In the genomic region with DNA sequence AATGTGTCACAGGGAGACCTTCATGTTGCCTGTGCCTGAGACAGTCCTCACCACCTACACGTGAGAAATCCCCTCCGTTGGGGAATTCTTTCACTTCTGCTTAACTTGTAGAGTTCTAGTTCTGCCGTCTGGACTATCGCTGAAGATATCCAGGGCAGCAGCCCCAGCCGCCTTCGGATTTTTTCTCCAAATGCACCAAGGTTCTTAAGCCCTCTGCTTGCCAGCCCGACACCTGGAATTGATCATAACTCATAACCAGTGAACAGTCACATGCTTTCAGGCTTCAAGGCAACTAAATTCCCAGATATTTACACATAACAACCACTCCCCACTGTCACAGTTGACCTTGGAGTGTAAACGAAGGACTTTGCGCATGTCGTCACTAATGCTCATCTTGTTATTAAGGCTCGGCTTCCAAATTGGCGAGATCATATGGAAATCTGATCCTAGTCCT, we compare ENCODE assay signal across 15 cellular contexts.
DNase-seq lines count a peak whose midpoint lies in the region; ATAC-seq, FAIRE-seq and TF ChIP-seq lines count a peak whose summit lies in the region.
"Had no signal": no experiment of that assay in that cellular context is flagged by ENCODE, and none has a peak within 500 bp of the region (broad histone marks: within the 10 kb centered on the region; RNA-seq: fewer than 3 reads in every experiment).

No MANE protein-coding gene starts in this region.

- no peak for TF ChIP-seq POLR2A in body of pancreas (IDR thresholded peaks at IDR 0.05)
- no peak for TF ChIP-seq POLR2A in vagina (IDR thresholded peaks at IDR 0.05)

- POLR2A ChIA-PET in A673 (lab: Charles Lee; ENCODE audit: low non-redundant PET), result no interaction called here

- H3K4me1 ChIP-seq in body of pancreas (peaks cover 6% of the 10 kb centered on the region), pancreas (no peaks in the 10 kb centered on the region), A673 (ENCODE audit: insufficient read depth, low read length, poor library complexity, severe bottlenecking) (peaks cover 6% of the 10 kb centered on the region), vagina (no peaks in the 10 kb centered on the region)

- H3K36me3 ChIP-seq in body of pancreas (replicated peaks in 1 of 2; ENCODE audit: insufficient read depth in 1 of 2, low read depth in 2 of 2) (no peaks in the 10 kb centered on the region), pancreas (no peaks in the 10 kb centered on the region), A673 (ENCODE audit: insufficient read depth, low read length, poor library complexity, severe bottlenecking) (peaks cover 10% of the 10 kb centered on the region), vagina (peaks cover 0 to 35% of the 10 kb centered on the region in 2 donors)

- FAIRE-seq in pancreas (lab: Jason Lieb, UNC), result no peak

- H3K27ac ChIP-seq in body of pancreas, result no peak overlapping the region
- H3K27ac ChIP-seq in pancreas, result no peak overlapping the region
- no peak overlapping the region for H3K27ac ChIP-seq in A673 (ENCODE audit: low read depth, low read length, poor library complexity, severe bottlenecking)
- H3K27ac ChIP-seq in vagina, result no peak overlapping the region

- H3K9me3 ChIP-seq in body of pancreas, result no peaks in the 10 kb centered on the region
- H3K9me3 ChIP-seq in pancreas, result no peaks in the 10 kb centered on the region
- H3K9me3 ChIP-seq in A673 (ENCODE audit: low read depth, low read length, poor library complexity, severe bottlenecking), result no peaks in the 10 kb centered on the region
- no peaks in the 10 kb centered on the region for H3K9me3 ChIP-seq in vagina

- peak in 3 of 4 donors; percentile 44 to 62 (median 46) for DNase-seq in body of pancreas
- DNase-seq in pancreas, result peak in 2 of 6 donors; percentile 36 to 40
- DNase-seq in A673 (ENCODE audit: low spot score), result no peak
- DNase-seq in vagina (ENCODE audit: extremely low spot score in 2 of 2), result no peak
- DNase-seq: activated CD4-positive, alpha-beta T cell treated with anti-CD3 and anti-CD28 coated beads for 1 hour; activated gamma-delta T cell treated with Interleukin-2 at 50 U/mL for 16 hours; COR-L47; hippocampal formation; KBM-7; SHP77 had no signal

- H3K4me3 ChIP-seq in body of pancreas (no peak overlapping the region), pancreas (no peak overlapping the region), A673 (ENCODE audit: low read depth, low read length, poor library complexity, severe bottlenecking) (no peak overlapping the region), vagina (no peak overlapping the region)
- H3K4me3 ChIP-seq: skin epidermis had no signal

- WGBS in body of pancreas, 2 donors, result 29 to 40% methylated on average over 12 of the region's 12 CpGs
- 30 to 37% methylated on average over 12 of the region's 12 CpGs for WGBS in pancreas, 2 donors

- CTCF ChIA-PET in A673 (lab: Charles Lee), result no interaction called here

- no TSS peak for BruUV-seq in A673 (replicated peaks; lab: Mats Ljungman, UMichigan)

- H3K27me3 ChIP-seq in body of pancreas, result no peaks in the 10 kb centered on the region
- no peaks in the 10 kb centered on the region for H3K27me3 ChIP-seq in pancreas
- no peaks in the 10 kb centered on the region for H3K27me3 ChIP-seq in A673 (replicated peaks; ENCODE audit: insufficient read depth, low read depth, low read length, poor library complexity)
- no peaks in the 10 kb centered on the region for H3K27me3 ChIP-seq in vagina

- TF ChIP-seq CTCF in body of pancreas (IDR thresholded peaks at IDR 0.05) (no peak), pancreas (IDR thresholded peaks at IDR 0.05) (no peak), A673 (conservative IDR thresholded peaks at IDR 0.05; ENCODE audit: low read depth, low read length) (no peak), vagina (IDR thresholded peaks at IDR 0.05) (no peak)

- ATAC-seq in GM18511 (IDR thresholded peaks at IDR 0.05; ENCODE audit: unreplicated experiment) (peak; percentile 37), HG02759 (IDR thresholded peaks at IDR 0.05; ENCODE audit: unreplicated experiment) (peak; percentile 58), body of pancreas (peak; percentile 47), pancreas (peak; percentile 11 to 73 (median 62)), HG03097 (IDR thresholded peaks at IDR 0.05; ENCODE audit: low FRiP score, unreplicated experiment) (no peak), HG02840 (IDR thresholded peaks at IDR 0.05; ENCODE audit: low FRiP score, unreplicated experiment) (no peak)

- intact Hi-C loops in body of pancreas (cut with DNase I) (no loop called here), pancreas (cut with DNase I) (no loop called here), A673 (cut with micrococcal nuclease; ENCODE audit: unreplicated experiment) (no loop called here), vagina (cut with DNase I) (no loop called here)

Comparison
In these comparisons a context has a peak if more than half of its experiments do, and no peak if none do; other contexts are left out.
1. ATAC-seq: peak in GM18511 (single experiment), HG02759 (single experiment), body of pancreas (single experiment) and pancreas (4 of 4); none in HG03097 (single experiment) and HG02840 (single experiment).
2. DNase-seq: peak in body of pancreas (3 of 4); none in A673 (single experiment) and vagina (0 of 2).